ENCODE assay signal across 8 cellular contexts in genomic region chr18:48923746-48924580, GRCh38. TPM values are rescaled to one million over a fixed set of nuclear protein-coding genes. Genes with fewer than 3 reads are reported as not detected.
DNase-seq lines count a peak whose midpoint lies in the region; ATAC-seq, FAIRE-seq and TF ChIP-seq lines count a peak whose summit lies in the region.

No MANE protein-coding gene starts in this region.

- intact Hi-C loops in activated naive CD4-positive, alpha-beta T cell treated with anti-CD3 and anti-CD28 coated beads for 36 hours (cut with micrococcal nuclease), result no loop called here
- intact Hi-C loops in activated T-helper 1 cell treated with anti-CD3 and anti-CD28 coated beads, Interleukin-12 subunit alpha, Interleukin-12 subunit beta, Interleukin-2, Interleukin-4 antibody, amounts not matched to agents 30 ng/mL and 10 ng/mL and 1 ng/mL, durations not matched to agents 14 hours and 24 hours and 36 hours (cut with micrococcal nuclease), result no loop called here

- peak; percentile 95 for FAIRE-seq in keratinocyte (lab: Jason Lieb, UNC)

- H3K79me2 ChIP-seq in keratinocyte (ENCODE audit: control insufficient read depth, insufficient read depth, low read length), result peaks cover 69% of the 10 kb centered on the region

- dilution Hi-C loops in keratinocyte (cut with MboI; ENCODE audit: extremely low pct_ligation_motif_present, low sequenced_read_pairs), result no loop called here

- H3K9me1 ChIP-seq in keratinocyte (ENCODE audit: control insufficient read depth, extremely low read depth, insufficient read depth, low read length), result peaks cover 3% of the 10 kb centered on the region

- peaks cover 14 to 27% of the 10 kb centered on the region in 2 experiments for H3K36me3 ChIP-seq in keratinocyte (ENCODE audit: control insufficient read depth in 2 of 2, extremely low read depth in 1 of 2, insufficient read depth in 2 of 2, low read length in 2 of 2)

- no peak overlapping the region for H3K4me3 ChIP-seq in keratinocyte (ENCODE audit: control insufficient read depth in 2 of 3, extremely low read depth in 1 of 3, insufficient read depth in 2 of 3, low read depth in 1 of 3, low read length in 3 of 3)

- no peak overlapping the region for H2AFZ ChIP-seq in keratinocyte (ENCODE audit: control insufficient read depth, low read length)

- H3K36me3 Mint-ChIP-seq in activated naive CD4-positive, alpha-beta T cell treated with anti-CD3 and anti-CD28 coated beads for 36 hours (ENCODE audit: low read depth), result peaks cover 13% of the 10 kb centered on the region
- peaks cover 30% of the 10 kb centered on the region for H3K36me3 Mint-ChIP-seq in activated T-helper 1 cell treated with anti-CD3 and anti-CD28 coated beads, Interleukin-12 subunit alpha, Interleukin-12 subunit beta, Interleukin-2, Interleukin-4 antibody, amounts not matched to agents 30 ng/mL and 10 ng/mL and 1 ng/mL, durations not matched to agents 14 hours and 24 hours and 36 hours (ENCODE audit: low read depth)
- H3K36me3 Mint-ChIP-seq in type B pancreatic cell, result peaks cover 23% of the 10 kb centered on the region

- no peak overlapping the region for H3K4me3 Mint-ChIP-seq in activated naive CD4-positive, alpha-beta T cell treated with anti-CD3 and anti-CD28 coated beads for 36 hours
- peak overlapping the region; percentile 49 for H3K4me3 Mint-ChIP-seq in activated T-helper 1 cell treated with anti-CD3 and anti-CD28 coated beads, Interleukin-12 subunit alpha, Interleukin-12 subunit beta, Interleukin-2, Interleukin-4 antibody, amounts not matched to agents 30 ng/mL and 10 ng/mL and 1 ng/mL, durations not matched to agents 14 hours and 24 hours and 36 hours
- H3K4me3 Mint-ChIP-seq in type B pancreatic cell, result peak overlapping the region; percentile 65

- DNase-seq in activated naive CD4-positive, alpha-beta T cell treated with anti-CD3 and anti-CD28 coated beads for 36 hours, result no peak
- no peak for DNase-seq in activated naive CD4-positive, alpha-beta T cell treated with Interleukin-2 at 50 U/mL for 16 hours
- no peak for DNase-seq in activated T-helper 1 cell treated with anti-CD3 and anti-CD28 coated beads, Interleukin-12 subunit alpha, Interleukin-12 subunit beta, Interleukin-2, Interleukin-4 antibody, amounts not matched to agents 30 ng/mL and 10 ng/mL and 1 ng/mL, durations not matched to agents 14 hours and 24 hours and 36 hours (ENCODE audit: low spot score)
- no peak for DNase-seq in keratinocyte (ENCODE audit: low read depth, low spot score)
- no peak for DNase-seq in type B pancreatic cell (ENCODE audit: extremely low spot score, unreplicated experiment)
- no peak for DNase-seq in hippocampal formation (lab: John Stamatoyannopoulos, UW)

- no peaks in the 10 kb centered on the region for H3K9me3 ChIP-seq in keratinocyte (ENCODE audit: control insufficient read depth, low read depth, low read length)

- no peaks in the 10 kb centered on the region for H3K9me3 Mint-ChIP-seq in activated naive CD4-positive, alpha-beta T cell treated with anti-CD3 and anti-CD28 coated beads for 36 hours
- no peaks in the 10 kb centered on the region for H3K9me3 Mint-ChIP-seq in activated T-helper 1 cell treated with anti-CD3 and anti-CD28 coated beads, Interleukin-12 subunit alpha, Interleukin-12 subunit beta, Interleukin-2, Interleukin-4 antibody, amounts not matched to agents 30 ng/mL and 10 ng/mL and 1 ng/mL, durations not matched to agents 14 hours and 24 hours and 36 hours
- no peaks in the 10 kb centered on the region for H3K9me3 Mint-ChIP-seq in type B pancreatic cell

- H3K27me3 Mint-ChIP-seq in activated naive CD4-positive, alpha-beta T cell treated with anti-CD3 and anti-CD28 coated beads for 36 hours (ENCODE audit: low read depth), result no peaks in the 10 kb centered on the region
- H3K27me3 Mint-ChIP-seq in activated T-helper 1 cell treated with anti-CD3 and anti-CD28 coated beads, Interleukin-12 subunit alpha, Interleukin-12 subunit beta, Interleukin-2, Interleukin-4 antibody, amounts not matched to agents 30 ng/mL and 10 ng/mL and 1 ng/mL, durations not matched to agents 14 hours and 24 hours and 36 hours (ENCODE audit: insufficient read depth), result no peaks in the 10 kb centered on the region
- no peaks in the 10 kb centered on the region for H3K27me3 Mint-ChIP-seq in type B pancreatic cell

- H4K20me1 ChIP-seq in keratinocyte (ENCODE audit: control insufficient read depth, extremely low read depth, insufficient read depth, low read length), result peaks cover 3% of the 10 kb centered on the region

- H3K4me1 Mint-ChIP-seq in activated naive CD4-positive, alpha-beta T cell treated with anti-CD3 and anti-CD28 coated beads for 36 hours (ENCODE audit: low read depth), result peaks cover 59% of the 10 kb centered on the region
- H3K4me1 Mint-ChIP-seq in activated T-helper 1 cell treated with anti-CD3 and anti-CD28 coated beads, Interleukin-12 subunit alpha, Interleukin-12 subunit beta, Interleukin-2, Interleukin-4 antibody, amounts not matched to agents 30 ng/mL and 10 ng/mL and 1 ng/mL, durations not matched to agents 14 hours and 24 hours and 36 hours (ENCODE audit: low read depth), result peaks cover 84% of the 10 kb centered on the region
- H3K4me1 Mint-ChIP-seq in type B pancreatic cell (ENCODE audit: unreplicated experiment), result peaks cover 64% of the 10 kb centered on the region

- ATAC-seq in HG03342 (IDR thresholded peaks at IDR 0.05; ENCODE audit: unreplicated experiment), result no peak
- ATAC-seq in HG02840 (IDR thresholded peaks at IDR 0.05; ENCODE audit: low FRiP score, unreplicated experiment), result no peak

- no peak overlapping the region for H3K27ac ChIP-seq in keratinocyte (ENCODE audit: control insufficient read depth, insufficient read depth, low read length)

- peaks cover 28% of the 10 kb centered on the region for H3K4me1 ChIP-seq in keratinocyte (ENCODE audit: control insufficient read depth, extremely low read depth, insufficient read depth, low read length)

- peak overlapping the region; percentile 67 for H3K4me2 ChIP-seq in keratinocyte (ENCODE audit: control insufficient read depth, extremely low read depth, insufficient read depth, low read depth, low read length)

- TF ChIP-seq CTCF in keratinocyte (optimal IDR thresholded peaks at IDR 0.05 in 1 of 3, IDR thresholded peaks at IDR 0.05 in 1 of 3, conservative IDR thresholded peaks at IDR 0.05 in 1 of 3; ENCODE audit: extremely low read depth in 1 of 3, insufficient read depth in 2 of 3, low read length in 3 of 3), result no peak
- no peak for TF ChIP-seq CTCF in type B pancreatic cell (conservative IDR thresholded peaks at IDR 0.05)

- H3K27me3 ChIP-seq in keratinocyte (ENCODE audit: control insufficient read depth, extremely low read depth, insufficient read depth, low read length), result no peaks in the 10 kb centered on the region

- CTCF ChIA-PET in activated naive CD4-positive, alpha-beta T cell treated with anti-CD3 and anti-CD28 coated beads for 36 hours (lab: Charles Lee), result interaction anchor here (0.5 to 2.1 kb wide), 5 partner anchors 14 to 147 kb away, joined by 3 to 8 read pairs (median 3); no protein-coding TSS in a partner anchor

- H3K9ac ChIP-seq in keratinocyte (ENCODE audit: control insufficient read depth, extremely low read depth, insufficient read depth, low read length), result no peak overlapping the region

- H3K27ac Mint-ChIP-seq in activated naive CD4-positive, alpha-beta T cell treated with anti-CD3 and anti-CD28 coated beads for 36 hours, result peak overlapping the region; percentile 67
- peak overlapping the region; percentile 96 for H3K27ac Mint-ChIP-seq in activated T-helper 1 cell treated with anti-CD3 and anti-CD28 coated beads, Interleukin-12 subunit alpha, Interleukin-12 subunit beta, Interleukin-2, Interleukin-4 antibody, amounts not matched to agents 30 ng/mL and 10 ng/mL and 1 ng/mL, durations not matched to agents 14 hours and 24 hours and 36 hours
- H3K27ac Mint-ChIP-seq in type B pancreatic cell, result peak overlapping the region; percentile 82

RNA-seq across cellular contexts. Expression of gene SMAD7, which starts 26.8 kb away (rescaled TPM):
- 1 to 10 TPM; 5.9 to 7.0 TPM for total RNA-seq in activated naive CD4-positive, alpha-beta T cell treated with anti-CD3 and anti-CD28 coated beads for 36 hours
- total RNA-seq in activated T-helper 1 cell treated with anti-CD3 and anti-CD28 coated beads, Interleukin-12 subunit alpha, Interleukin-12 subunit beta, Interleukin-2, Interleukin-4 antibody, amounts not matched to agents 30 ng/mL and 10 ng/mL and 1 ng/mL, durations not matched to agents 14 hours and 24 hours and 36 hours, result 26.7 and 26.8 TPM in 2 replicates
- 9.5 to 12.2 TPM (median 10.7 TPM) in 3 replicates for polyA plus RNA-seq in keratinocyte
- 11.9 TPM for polyA plus RNA-seq in keratinocyte (2011; ENCODE audit: low read depth)
- polyA plus RNA-seq in keratinocyte (2011; cell fraction: cytosol; rRNA removed), result 4.7 and 4.9 TPM in 2 replicates
- polyA plus RNA-seq in keratinocyte (2011; cell fraction: nucleus; rRNA removed), result 21.0 and 21.4 TPM in 2 replicates
- 7.5 and 10.4 TPM in 2 replicates for polyA plus RNA-seq in keratinocyte (2012; ENCODE audit: low replicate concordance)
- polyA minus RNA-seq in keratinocyte, result 16.0 to 44.2 TPM (median 24.0 TPM) in 3 replicates
- 15.0 TPM for polyA minus RNA-seq in keratinocyte (2011; cell fraction: cytosol; rRNA and poly(A)+ RNA removed)
- 19.5 and 21.6 TPM in 2 replicates for polyA minus RNA-seq in keratinocyte (2011; cell fraction: nucleus; rRNA and poly(A)+ RNA removed)
- 17.8 and 30.9 TPM in 2 replicates for total RNA-seq in type B pancreatic cell (ENCODE audit: low replicate concordance)
